Comparison of ENCODE assay signal across 11 cellular contexts in the genomic region with DNA sequence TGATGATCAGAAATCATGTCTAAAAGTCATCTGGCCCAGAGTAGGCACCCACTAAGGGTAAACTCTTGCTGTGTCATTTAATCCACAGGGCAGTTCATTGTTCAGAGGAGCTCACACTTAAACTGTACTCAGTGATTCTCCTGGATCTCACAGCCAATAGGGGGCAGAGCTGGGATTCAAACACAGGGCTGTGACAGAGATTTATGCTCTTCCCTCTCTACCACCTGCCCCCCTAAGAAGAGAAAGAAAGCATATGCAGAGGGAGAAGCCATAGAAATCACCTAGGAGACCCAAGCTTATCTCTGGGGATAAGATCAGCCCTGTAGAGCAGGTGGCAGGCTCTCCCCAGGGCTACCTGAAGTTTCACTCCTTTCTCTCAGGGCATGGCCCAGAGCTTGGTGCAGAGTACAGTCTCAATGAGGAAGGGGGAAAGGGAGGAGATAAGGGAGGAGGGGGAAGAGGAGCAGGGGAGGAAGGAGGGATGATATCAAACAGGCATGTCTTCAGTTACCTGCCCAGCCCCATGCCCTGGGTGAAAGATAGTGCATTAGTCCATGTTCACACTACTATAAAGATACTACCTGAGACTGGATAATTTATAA. TPM values are rescaled to one million over a fixed set of nuclear protein-coding genes. Genes with fewer than 3 reads are reported as not detected.
DNase-seq lines count a peak whose midpoint lies in the region; ATAC-seq and TF ChIP-seq lines count a peak whose summit lies in the region.
"Had no signal": no experiment of that assay in that cellular context is flagged by ENCODE, and none has a peak within 500 bp of the region (broad histone marks: within the 10 kb centered on the region; RNA-seq: fewer than 3 reads in every experiment).

No MANE protein-coding gene starts in this region.

- H3K27ac ChIP-seq in DND-41 (ENCODE audit: low read length) (no peak overlapping the region), MM.1S (ENCODE audit: low read length) (peak overlapping the region; percentile 49; the same call in 1 of the 2 replicates), liver (ENCODE audit: low read depth in 1 of 2, low read length in 2 of 2) (no peak overlapping the region)
- H3K27ac ChIP-seq: Peyer's patch, tibial nerve had no signal

- in situ Hi-C loops in astrocyte of the cerebellum (cut with HindIII; ENCODE audit: low sequenced_read_pairs), result no loop called here

- DNase-seq in DND-41 (no peak), MM.1S (peak; percentile 60), astrocyte of the cerebellum (ENCODE audit: low read depth) (no peak)
- DNase-seq in activated CD4-positive, alpha-beta T cell treated with anti-CD3 and anti-CD28 coated beads, Interleukin-2, amount 50 U/mL, for 4 hours, result no peak
- no peak for DNase-seq in activated naive CD8-positive, alpha-beta T cell treated with anti-CD3 and anti-CD28 coated beads for 36 hours
- DNase-seq: activated T-cell treated with anti-CD3 and anti-CD28 coated beads, Interleukin-2, amount 50 U/mL, for 72 hours had no signal

- H3K27ac Mint-ChIP-seq in activated naive CD8-positive, alpha-beta T cell treated with anti-CD3 and anti-CD28 coated beads for 36 hours, result no peak overlapping the region
- H3K27ac Mint-ChIP-seq: activated T-cell treated with anti-CD3 and anti-CD28 coated beads, Interleukin-2, amount 50 U/mL, for 72 hours had no signal

- H3K4me3 ChIP-seq in DND-41 (ENCODE audit: low read depth in 1 of 2, low read length in 2 of 2) (no peak overlapping the region), MM.1S (ENCODE audit: low read length) (no peak overlapping the region), astrocyte of the cerebellum (ENCODE audit: low read depth, low read length) (no peak overlapping the region), liver (ENCODE audit: low read depth in 1 of 3, low read length in 3 of 3) (no peak overlapping the region)
- H3K4me3 ChIP-seq: Peyer's patch, tibial nerve had no signal

- H3K36me3 ChIP-seq in DND-41 (ENCODE audit: insufficient read depth, low read length), result no peaks in the 10 kb centered on the region
- H3K36me3 ChIP-seq in MM.1S (replicated peaks; ENCODE audit: insufficient read depth, low read length), result no peaks in the 10 kb centered on the region
- H3K36me3 ChIP-seq in liver (ENCODE audit: control insufficient read depth in 4 of 4, insufficient read depth in 3 of 4, low read depth in 1 of 4, low read length in 3 of 4), result no peaks in the 10 kb centered on the region
- H3K36me3 ChIP-seq: Peyer's patch, tibial nerve had no signal

- TF ChIP-seq RAD21 in liver (IDR thresholded peaks at IDR 0.05), result peak; percentile 43 to 56

- H3F3A ChIP-seq in MM.1S (ENCODE audit: insufficient read depth, low read length), result peaks cover 12% of the 10 kb centered on the region; the same call in 1 of the 2 replicates

- ATAC-seq in DND-41 (ENCODE audit: insufficient read depth, low read depth), result no peak
- no peak for ATAC-seq in GM19463 (IDR thresholded peaks at IDR 0.05; ENCODE audit: unreplicated experiment)
- ATAC-seq in GM18498 (IDR thresholded peaks at IDR 0.05; ENCODE audit: unreplicated experiment), result no peak
- ATAC-seq: activated T-cell treated with anti-CD3 and anti-CD28 coated beads, Interleukin-2, amount 50 U/mL, for 72 hours had no signal

- H3K27me3 ChIP-seq in DND-41 (ENCODE audit: insufficient read depth, low read length, poor library complexity) (peaks cover 15% of the 10 kb centered on the region), MM.1S (replicated peaks; ENCODE audit: insufficient read depth, low read length) (no peaks in the 10 kb centered on the region), liver (ENCODE audit: control insufficient read depth in 4 of 4, insufficient read depth in 4 of 4, low read length in 3 of 4) (peaks cover 0 to 3% (median 0%) of the 10 kb centered on the region in 4 donors)
- H3K27me3 ChIP-seq: Peyer's patch, tibial nerve had no signal

- H2AFZ ChIP-seq in DND-41 (ENCODE audit: low read depth, low read length) (no peak overlapping the region), MM.1S (ENCODE audit: low read length) (peak overlapping the region; percentile 55)

- H3K79me2 ChIP-seq in DND-41 (ENCODE audit: insufficient read depth, low read length) (no peaks in the 10 kb centered on the region), MM.1S (ENCODE audit: low read length) (no peaks in the 10 kb centered on the region)

- H3K4me1 Mint-ChIP-seq in activated naive CD8-positive, alpha-beta T cell treated with anti-CD3 and anti-CD28 coated beads for 36 hours, result no peaks in the 10 kb centered on the region

- H3K27me3 Mint-ChIP-seq in activated naive CD8-positive, alpha-beta T cell treated with anti-CD3 and anti-CD28 coated beads for 36 hours, result peaks cover 13% of the 10 kb centered on the region

- H4K20me1 ChIP-seq in DND-41 (ENCODE audit: insufficient read depth, low read length), result no peaks in the 10 kb centered on the region
- no peaks in the 10 kb centered on the region for H4K20me1 ChIP-seq in MM.1S (ENCODE audit: insufficient read depth, low read length)

- H3K9me2 ChIP-seq in MM.1S (replicated peaks; ENCODE audit: insufficient read depth, low read length), result no peaks in the 10 kb centered on the region

- H3K9ac ChIP-seq in DND-41 (ENCODE audit: low read depth, low read length) (no peak overlapping the region), MM.1S (ENCODE audit: low read length) (no peak overlapping the region), liver (ENCODE audit: low read depth in 1 of 2, low read length in 2 of 2) (no peak overlapping the region)

- H3K4me2 ChIP-seq in DND-41 (ENCODE audit: insufficient read depth, low read length) (no peak overlapping the region), MM.1S (ENCODE audit: low read depth, low read length) (no peak overlapping the region)

- no peaks in the 10 kb centered on the region for H3K9me3 Mint-ChIP-seq in activated naive CD8-positive, alpha-beta T cell treated with anti-CD3 and anti-CD28 coated beads for 36 hours
- H3K9me3 Mint-ChIP-seq: activated T-cell treated with anti-CD3 and anti-CD28 coated beads, Interleukin-2, amount 50 U/mL, for 72 hours had no signal

- no peaks in the 10 kb centered on the region for H3K9me3 ChIP-seq in DND-41 (ENCODE audit: insufficient read depth, low read length, severe bottlenecking)
- no peaks in the 10 kb centered on the region for H3K9me3 ChIP-seq in MM.1S (replicated peaks; ENCODE audit: insufficient read depth, low read length)
- no peaks in the 10 kb centered on the region for H3K9me3 ChIP-seq in liver (ENCODE audit: control insufficient read depth in 4 of 4, low read length in 3 of 4)
- H3K9me3 ChIP-seq: Peyer's patch, tibial nerve had no signal

- H3K4me3 Mint-ChIP-seq in activated naive CD8-positive, alpha-beta T cell treated with anti-CD3 and anti-CD28 coated beads for 36 hours, result no peak overlapping the region
- H3K4me3 Mint-ChIP-seq: activated T-cell treated with anti-CD3 and anti-CD28 coated beads, Interleukin-2, amount 50 U/mL, for 72 hours had no signal

- H3K36me3 Mint-ChIP-seq in activated naive CD8-positive, alpha-beta T cell treated with anti-CD3 and anti-CD28 coated beads for 36 hours, result no peaks in the 10 kb centered on the region

- TF ChIP-seq CTCF in DND-41 (IDR thresholded peaks at IDR 0.05; ENCODE audit: borderline replicate concordance, extremely low read depth, low read length, poor library complexity, severe bottlenecking), result peak; percentile 35
- TF ChIP-seq CTCF in MM.1S (IDR thresholded peaks at IDR 0.05; ENCODE audit: low read length), result peak; percentile 58
- peak; percentile 20 for TF ChIP-seq CTCF in astrocyte of the cerebellum (IDR thresholded peaks at IDR 0.05; ENCODE audit: low read depth, low read length, missing control alignments)
- TF ChIP-seq CTCF in liver (IDR thresholded peaks at IDR 0.05; ENCODE audit: low read depth, low read length, missing input control), result peak; percentile 22

- no peaks in the 10 kb centered on the region for H3K4me1 ChIP-seq in DND-41 (ENCODE audit: insufficient read depth, low read length)
- H3K4me1 ChIP-seq in MM.1S (ENCODE audit: low read length), result peaks cover 44% of the 10 kb centered on the region
- no peaks in the 10 kb centered on the region for H3K4me1 ChIP-seq in liver (ENCODE audit: control insufficient read depth in 4 of 4, insufficient read depth in 4 of 4, low read length in 3 of 4)
- H3K4me1 ChIP-seq: Peyer's patch had no signal

TF ChIP-seq in liver, 16 proteins besides CTCF, POLR2A, EP300 and RAD21 (continues in another document):
- no peak for TF ChIP-seq JUND (IDR thresholded peaks at IDR 0.05)
- TF ChIP-seq EGR1 (IDR thresholded peaks at IDR 0.05; ENCODE audit: low read depth in 2 of 2), result no peak
- TF ChIP-seq, protein P1, sequence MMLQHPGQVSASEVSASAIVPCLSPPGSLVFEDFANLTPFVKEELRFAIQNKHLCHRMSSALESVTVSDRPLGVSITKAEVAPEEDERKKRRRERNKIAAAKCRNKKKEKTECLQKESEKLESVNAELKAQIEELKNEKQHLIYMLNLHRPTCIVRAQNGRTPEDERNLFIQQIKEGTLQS (IDR thresholded peaks at IDR 0.05), result no peak
- no peak for TF ChIP-seq FOXA1 (IDR thresholded peaks at IDR 0.05)
- TF ChIP-seq GABPA (IDR thresholded peaks at IDR 0.05 in 1 of 2, conservative IDR thresholded peaks at IDR 0.05 in 1 of 2), result no peak
- TF ChIP-seq YY1 (IDR thresholded peaks at IDR 0.05), result no peak
- TF ChIP-seq, protein P2, sequence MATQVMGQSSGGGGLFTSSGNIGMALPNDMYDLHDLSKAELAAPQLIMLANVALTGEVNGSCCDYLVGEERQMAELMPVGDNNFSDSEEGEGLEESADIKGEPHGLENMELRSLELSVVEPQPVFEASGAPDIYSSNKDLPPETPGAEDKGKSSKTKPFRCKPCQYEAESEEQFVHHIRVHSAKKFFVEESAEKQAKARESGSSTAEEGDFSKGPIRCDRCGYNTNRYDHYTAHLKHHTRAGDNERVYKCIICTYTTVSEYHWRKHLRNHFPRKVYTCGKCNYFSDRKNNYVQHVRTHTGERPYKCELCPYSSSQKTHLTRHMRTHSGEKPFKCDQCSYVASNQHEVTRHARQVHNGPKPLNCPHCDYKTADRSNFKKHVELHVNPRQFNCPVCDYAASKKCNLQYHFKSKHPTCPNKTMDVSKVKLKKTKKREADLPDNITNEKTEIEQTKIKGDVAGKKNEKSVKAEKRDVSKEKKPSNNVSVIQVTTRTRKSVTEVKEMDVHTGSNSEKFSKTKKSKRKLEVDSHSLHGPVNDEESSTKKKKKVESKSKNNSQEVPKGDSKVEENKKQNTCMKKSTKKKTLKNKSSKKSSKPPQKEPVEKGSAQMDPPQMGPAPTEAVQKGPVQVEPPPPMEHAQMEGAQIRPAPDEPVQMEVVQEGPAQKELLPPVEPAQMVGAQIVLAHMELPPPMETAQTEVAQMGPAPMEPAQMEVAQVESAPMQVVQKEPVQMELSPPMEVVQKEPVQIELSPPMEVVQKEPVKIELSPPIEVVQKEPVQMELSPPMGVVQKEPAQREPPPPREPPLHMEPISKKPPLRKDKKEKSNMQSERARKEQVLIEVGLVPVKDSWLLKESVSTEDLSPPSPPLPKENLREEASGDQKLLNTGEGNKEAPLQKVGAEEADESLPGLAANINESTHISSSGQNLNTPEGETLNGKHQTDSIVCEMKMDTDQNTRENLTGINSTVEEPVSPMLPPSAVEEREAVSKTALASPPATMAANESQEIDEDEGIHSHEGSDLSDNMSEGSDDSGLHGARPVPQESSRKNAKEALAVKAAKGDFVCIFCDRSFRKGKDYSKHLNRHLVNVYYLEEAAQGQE (IDR thresholded peaks at IDR 0.05), result no peak

RNA-seq across cellular contexts. Expression of a gene that starts 51.8 kb away (rescaled TPM):
- 10 to 100 TPM; 25.8 to 35.5 TPM for total RNA-seq in liver
- polyA plus RNA-seq in liver, result 10 to 100 TPM; 12.2 to 14.1 TPM
- total RNA-seq in activated naive CD8-positive, alpha-beta T cell treated with anti-CD3 and anti-CD28 coated beads for 36 hours, result 10 to 100 TPM; 66.0 to 69.9 TPM
